ENCODE assay signal across 13 cellular contexts in genomic region chr7:25009271-25009670, GRCh38.
DNase-seq lines count a peak whose midpoint lies in the region; TF ChIP-seq lines count a peak whose summit lies in the region.
"Had no signal": no experiment of that assay in that cellular context is flagged by ENCODE, and none has a peak within 500 bp of the region (broad histone marks: within the 10 kb centered on the region; RNA-seq: fewer than 3 reads in every experiment).

No MANE protein-coding gene starts in this region.

- DNase-seq in ACHN, result peak; percentile 24
- DNase-seq in HFF-Myc (ENCODE audit: extremely low read depth, low read depth), result peak; percentile 41
- DNase-seq in amniotic epithelial cell (ENCODE audit: low read depth), result peak; percentile 93
- DNase-seq in glomerular visceral epithelial cell (ENCODE audit: extremely low spot score), result peak; percentile 4
- no peak for DNase-seq in GF-D8 (lab: John Stamatoyannopoulos, UW)
- DNase-seq in OCI-M1 (lab: John Stamatoyannopoulos, UW), result no peak
- DNase-seq in stimulated activated CD4-positive, alpha-beta T cell treated with anti-CD3 and anti-CD28 coated beads, Interleukin-15, amount 100 ng/mL, for 24 hours, result no peak
- no peak for DNase-seq in SW 1271 (lab: John Stamatoyannopoulos, UW)
- DNase-seq: GDM1, MM.1S, NCI-H446, RPMI8226 had no signal

- H3K4me3 ChIP-seq in HFF-Myc (replicated peaks; ENCODE audit: low read depth, low read length), result no peak overlapping the region
- H3K4me3 ChIP-seq: hepatocyte had no signal

- in situ Hi-C loops in ACHN (cut with HindIII; ENCODE audit: low pct_ligation_motif_present, low pct_unique_long_range_greater_than_20kb, low sequenced_read_pairs), result no loop called here

- TF ChIP-seq CTCF in HFF-Myc (IDR thresholded peaks at IDR 0.05; ENCODE audit: low read depth, low read length, missing control alignments), result no peak

Comparison
In these comparisons a context has a peak if more than half of its experiments do, and no peak if none do; other contexts are left out.
1. DNase-seq: peak in ACHN (single experiment), HFF-Myc (single experiment), amniotic epithelial cell (single experiment) and glomerular visceral epithelial cell (single experiment); none in GF-D8 (single experiment), OCI-M1 (single experiment), stimulated activated CD4-positive, alpha-beta T cell treated with anti-CD3 and anti-CD28 coated beads, Interleukin-15, amount 100 ng/mL, for 24 hours (single experiment) and SW 1271 (0 of 2).